Comparison of ENCODE assay signal across 10 cellular contexts in the genomic region with DNA sequence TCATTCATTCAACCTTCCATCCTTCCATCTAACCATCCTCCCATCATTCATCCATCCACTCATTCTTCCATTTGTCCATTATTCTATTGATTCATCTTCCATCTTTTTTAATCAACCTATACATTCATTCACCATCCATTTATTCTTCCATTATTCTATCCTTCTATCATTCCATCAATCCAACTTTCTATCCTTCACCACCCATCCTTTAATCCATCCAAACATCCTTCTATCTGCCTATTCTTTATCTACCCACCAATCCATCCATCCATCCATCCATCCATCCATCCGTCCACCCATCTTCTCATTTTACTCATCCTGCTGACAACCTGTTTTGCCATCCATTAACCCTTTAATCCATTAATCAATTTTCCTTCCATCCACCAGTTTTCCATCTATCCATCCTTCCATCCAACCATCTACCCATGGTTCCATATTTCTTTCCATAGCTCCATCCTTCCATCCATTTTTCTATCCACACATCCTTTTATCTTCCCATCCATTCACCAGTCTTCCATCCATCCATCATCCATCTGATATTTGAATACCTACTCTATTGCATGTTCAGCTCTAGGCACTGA. TPM values are rescaled to one million over a fixed set of nuclear protein-coding genes. Genes with fewer than 3 reads are reported as not detected.
"Had no signal": no experiment of that assay in that cellular context is flagged by ENCODE, and none has a peak within 500 bp of the region (broad histone marks: within the 10 kb centered on the region; RNA-seq: fewer than 3 reads in every experiment).

No MANE protein-coding gene starts in this region.

- FAIRE-seq: H54 had no signal

- H3K9ac ChIP-seq: GM23248, KMS-11 had no signal

- H3K4me2 ChIP-seq: KMS-11 had no signal

- H3K4me3 ChIP-seq: GM23248 had no signal

- H3K27ac ChIP-seq: GM23248, KMS-11 had no signal

- DNase-seq: GM23248, GOT3, H9, HCEC 1CT, HFFc6, IMR-90, KBM-7 had no signal

- H2AFZ ChIP-seq: GM23248 had no signal

RNA-seq across cellular contexts. Expression of a gene that starts 21.8 kb away (rescaled TPM):
- total RNA-seq: HT-29 had no signal

RNA-seq across cellular contexts. Expression of a gene that starts 33.0 kb away (rescaled TPM):
- total RNA-seq: GM23248, H9, HFFc6, HT-29, IMR-90 had no signal
- polyA plus RNA-seq: GM23248, IMR-90 had no signal
